In genomic region chr2:144111443-144111842, GRCh38 we compare ENCODE assay signal across 16 cellular contexts.
A peak's percentile ranks its signal among the peaks of the same experiment; 100 is the strongest.
DNase-seq lines count a peak whose midpoint lies in the region; ATAC-seq lines count a peak whose summit lies in the region.
"Had no signal": no experiment of that assay in that cellular context is flagged by ENCODE, and none has a peak within 500 bp of the region (broad histone marks: within the 10 kb centered on the region; RNA-seq: fewer than 3 reads in every experiment).

No MANE protein-coding gene starts in this region.

- DNase-seq in AG08396 (ENCODE audit: low spot score), result peak; percentile 46
- DNase-seq in LHCN-M2 (ENCODE audit: low read depth), result peak; percentile 87
- DNase-seq in brain pericyte (ENCODE audit: low read depth, low spot score), result peak; percentile 39
- peak; percentile 81 for DNase-seq in mesenchymal stem cell
- no peak for DNase-seq in occipital lobe (lab: John Stamatoyannopoulos, UW)
- DNase-seq in kidney tubule cell (ENCODE audit: low spot score), result no peak
- DNase-seq: activated naive CD8-positive, alpha-beta T cell treated with anti-CD3 and anti-CD28 coated beads for 36 hours; DMS53; H7; heart left ventricle; NCI-H1436; NCI-H526; nucleus accumbens; Right ventricle myocardium superior had no signal

- no peaks in the 10 kb centered on the region for H3K27me3 ChIP-seq in mesenchymal stem cell (ENCODE audit: control insufficient read depth in 1 of 2, insufficient read depth in 1 of 2, low read length in 2 of 2)
- H3K27me3 ChIP-seq: heart left ventricle had no signal

- H3K9ac ChIP-seq in mesenchymal stem cell (ENCODE audit: low read length), result no peak overlapping the region

- no peak overlapping the region for H3K4me2 ChIP-seq in mesenchymal stem cell (ENCODE audit: low read length, poor library complexity, severe bottlenecking)

- H2BK5ac ChIP-seq in mesenchymal stem cell (ENCODE audit: low read depth, low read length, poor library complexity, severe bottlenecking), result no peak overlapping the region

- no peak overlapping the region for H3K14ac ChIP-seq in mesenchymal stem cell (ENCODE audit: low read length in 2 of 2)

- H3K4me3 ChIP-seq in mesenchymal stem cell (ENCODE audit: insufficient read depth in 1 of 2, low read depth in 1 of 2, low read length in 2 of 2), result no peak overlapping the region
- H3K4me3 ChIP-seq: heart left ventricle had no signal

- H2AK5ac ChIP-seq in mesenchymal stem cell (ENCODE audit: low read length, severe bottlenecking), result no peak overlapping the region

- H2BK15ac ChIP-seq in mesenchymal stem cell (ENCODE audit: low read depth, poor library complexity, severe bottlenecking), result no peak overlapping the region

- no peak overlapping the region for H3K23ac ChIP-seq in mesenchymal stem cell (ENCODE audit: low read length in 2 of 2)

- H2AFZ ChIP-seq in mesenchymal stem cell (ENCODE audit: low read depth, low read length), result no peak overlapping the region

- H2BK12ac ChIP-seq in mesenchymal stem cell (ENCODE audit: low read length in 2 of 2), result peak overlapping the region in 1 of 2 experiments; percentile 47

- H2BK120ac ChIP-seq in mesenchymal stem cell (ENCODE audit: low read depth, low read length), result no peak overlapping the region

- no peaks in the 10 kb centered on the region for H3K79me1 ChIP-seq in mesenchymal stem cell (replicated peaks; ENCODE audit: low read length, poor library complexity, severe bottlenecking)

- no peaks in the 10 kb centered on the region for H3K9me3 ChIP-seq in mesenchymal stem cell (ENCODE audit: control insufficient read depth, low read length)

- no peaks in the 10 kb centered on the region for H3K36me3 ChIP-seq in mesenchymal stem cell (ENCODE audit: control insufficient read depth in 1 of 2, insufficient read depth in 2 of 2, low read depth in 1 of 2, low read length in 2 of 2)
- H3K36me3 ChIP-seq: heart left ventricle had no signal

- H3K4ac ChIP-seq in mesenchymal stem cell (ENCODE audit: low read depth in 1 of 2, low read length in 2 of 2), result no peak overlapping the region

- H3K27ac ChIP-seq in mesenchymal stem cell (ENCODE audit: low read length, poor library complexity, severe bottlenecking), result no peak overlapping the region
- H3K27ac ChIP-seq: heart left ventricle had no signal

- ATAC-seq in HG03045 (IDR thresholded peaks at IDR 0.05; ENCODE audit: unreplicated experiment), result no peak
- no peak for ATAC-seq in GM18498 (IDR thresholded peaks at IDR 0.05; ENCODE audit: unreplicated experiment)

- H3K4me1 ChIP-seq in mesenchymal stem cell (ENCODE audit: control insufficient read depth, insufficient read depth, low read depth, low read length), result no peaks in the 10 kb centered on the region

- H4K8ac ChIP-seq in mesenchymal stem cell (ENCODE audit: low read length), result no peak overlapping the region

- 6% methylated on average over 1 of the region's 3 CpGs for WGBS in mesenchymal stem cell

- H3K18ac ChIP-seq in mesenchymal stem cell (ENCODE audit: low read depth in 1 of 2, low read length in 2 of 2), result peak overlapping the region in 1 of 2 experiments; percentile 76

- no peak overlapping the region for H4K91ac ChIP-seq in mesenchymal stem cell (ENCODE audit: low read length)

Comparison
In these comparisons a context has a peak if more than half of its experiments do, and no peak if none do; other contexts are left out.
1. DNase-seq: peak in AG08396 (single experiment), LHCN-M2 (single experiment), brain pericyte (single experiment) and mesenchymal stem cell (single experiment); none in occipital lobe (single experiment) and kidney tubule cell (single experiment).